Comparison of ENCODE assay signal across 33 cellular contexts in the genomic region with DNA sequence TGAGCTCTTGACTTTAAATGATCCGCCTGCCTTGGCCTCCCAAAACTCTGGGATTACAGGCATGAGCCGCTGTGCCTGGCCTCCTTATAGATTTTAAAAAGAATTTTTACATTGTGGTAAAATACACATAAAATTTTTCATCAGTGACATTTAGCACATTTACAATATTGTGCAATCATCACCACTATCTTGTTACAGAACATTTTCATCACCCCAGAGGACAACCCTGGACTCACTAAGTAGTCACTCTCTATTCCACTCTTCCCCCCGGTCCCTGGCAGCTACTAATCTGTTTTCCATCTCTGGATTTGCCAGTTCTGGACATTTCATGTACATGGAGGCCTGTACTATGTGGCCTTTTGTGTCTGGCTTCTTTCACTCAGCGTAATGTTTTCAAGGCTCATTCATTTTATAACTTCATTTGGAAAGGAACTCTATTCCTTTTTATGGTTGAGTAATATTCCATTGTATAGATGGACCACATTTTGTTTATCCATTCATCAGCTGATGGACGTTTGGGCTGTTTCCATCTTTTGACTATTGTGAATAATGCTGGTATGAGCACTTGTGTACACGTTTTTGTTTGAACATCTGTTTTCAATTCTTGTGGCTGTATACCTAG. TPM values are rescaled to one million over a fixed set of nuclear protein-coding genes. Genes with fewer than 3 reads are reported as not detected.
DNase-seq lines count a peak whose midpoint lies in the region; ATAC-seq, FAIRE-seq and TF ChIP-seq lines count a peak whose summit lies in the region.
"Had no signal": no experiment of that assay in that cellular context is flagged by ENCODE, and none has a peak within 500 bp of the region (broad histone marks: within the 10 kb centered on the region; RNA-seq: fewer than 3 reads in every experiment).

No MANE protein-coding gene starts in this region.

- H3K9ac ChIP-seq in HepG2 (ENCODE audit: insufficient read depth, low read depth, low read length) (no peak overlapping the region), adipocyte (ENCODE audit: low read length) (peak overlapping the region; percentile 43)

- 95% methylated on average over 6 of the region's 6 CpGs for WGBS in HepG2 (ENCODE audit: low lambda C conversion rate)
- 74% methylated on average over 6 of the region's 6 CpGs for WGBS in right lobe of liver (ENCODE audit: insufficient coverage, low coverage, low lambda C conversion rate, missing lambda C conversion rate)

- no TSS peak for BruUV-seq in HepG2 (replicated peaks; lab: Mats Ljungman, UMichigan)

- no peaks in the 10 kb centered on the region for H3K9me3 ChIP-seq in HepG2 (ENCODE audit: low read length)
- H3K9me3 ChIP-seq in right lobe of liver: no peaks in the 10 kb centered on the region
- H3K9me3 ChIP-seq in adipocyte (ENCODE audit: control insufficient read depth, low read length): no peaks in the 10 kb centered on the region
- H3K9me3 ChIP-seq: BE2C, colonic mucosa, tibial artery had no signal

- DNase-seq in HepG2 (ENCODE audit: low spot score): no peak
- no peak for DNase-seq in right lobe of liver
- DNase-seq in adipocyte (ENCODE audit: low read depth): peak; percentile 86
- peak; percentile 86 for DNase-seq in fibroblast of villous mesenchyme (ENCODE audit: low read depth)
- no peak for DNase-seq in germinal center (ENCODE audit: low spot score)
- no peak for DNase-seq in activated effector memory CD4-positive, alpha-beta T cell treated with Interleukin-2 at 50 U/mL for 16 hours
- DNase-seq in GM20000 (ENCODE audit: low spot score): no peak
- no peak for DNase-seq in NCI-H2171 (lab: John Stamatoyannopoulos, UW)
- DNase-seq: activated CD4-positive, alpha-beta T cell treated with anti-CD3 and anti-CD28 coated beads, Interleukin-2, amount 10 ng/mL, durations not matched to agents 7 days and 5 days; activated CD8-positive, alpha-beta memory T cell treated with anti-CD3 and anti-CD28 coated beads, Interleukin-2, amount 10 ng/mL, durations not matched to agents 7 days and 5 days; activated naive CD4-positive, alpha-beta T cell treated with Interleukin-2 at 50 U/mL for 16 hours; activated T-cell treated with anti-CD3 and anti-CD28 coated beads, Interleukin-2, amount 50 U/mL, for 72 hours; amniotic stem cell; BE2C; colonic mucosa; effector CD8-positive, alpha-beta T cell; KBM-7; midbrain; naive thymus-derived CD4-positive, alpha-beta T cell; NCI-H1048; NCI-H1694; NCI-H510A; occipital lobe; stimulated activated CD4-positive, alpha-beta T cell treated with anti-CD3 and anti-CD28 coated beads, Interleukin-1b, Interleukin-23, amount 100 ng/mL, for 48 hours; stimulated activated CD8-positive, alpha-beta memory T cell treated with anti-CD3 and anti-CD28 coated beads, Interleukin-4, amount 100 ng/mL, for 48 hours; stimulated activated naive CD8-positive, alpha-beta T cell treated with anti-CD3 and anti-CD28 coated beads, Interleukin-15, amount 100 ng/mL, for 72 hours; tibial artery; WERI-Rb-1 had no signal

- no peak overlapping the region for H2AFZ ChIP-seq in HepG2 (ENCODE audit: low read length)

- no peak overlapping the region for H3K27ac ChIP-seq in HepG2 (ENCODE audit: extremely low read length, insufficient read depth, low read length)
- no peak overlapping the region for H3K27ac ChIP-seq in right lobe of liver
- H3K27ac ChIP-seq: colonic mucosa, tibial artery, WERI-Rb-1 had no signal

- CTCF ChIA-PET in HepG2 (lab: Yijun Ruan, JAX; ENCODE audit: low intra/inter-chr PET ratio, low total read pairs): no interaction called here

- no peak overlapping the region for H3K4me2 ChIP-seq in HepG2 (ENCODE audit: low read depth, low read length)
- H3K4me2 ChIP-seq: smooth muscle cell had no signal

- FAIRE-seq in HepG2 (lab: Jason Lieb, UNC): no peak
- FAIRE-seq: A204.1, bronchial epithelial cell, H54, keratinocyte had no signal

- in situ Hi-C loops in HepG2 (cut with HindIII; ENCODE audit: extremely low pct_ligation_motif_present, low pct_unique_long_range_greater_than_20kb): no loop called here

- TF ChIP-seq EP300 in HepG2 (IDR thresholded peaks at IDR 0.05; ENCODE audit: low read depth in 2 of 2, low read length in 2 of 2) (no peak), HepG2 (CRISPR knock-in tag; IDR thresholded peaks at IDR 0.05; ENCODE audit: borderline replicate concordance) (no peak)

- H3K27me3 ChIP-seq in HepG2 (ENCODE audit: control insufficient read depth in 1 of 2, insufficient read depth in 2 of 2, low read length in 2 of 2): no peaks in the 10 kb centered on the region
- no peaks in the 10 kb centered on the region for H3K27me3 ChIP-seq in right lobe of liver
- no peaks in the 10 kb centered on the region for H3K27me3 ChIP-seq in adipocyte (replicated peaks; ENCODE audit: control insufficient read depth, insufficient read depth, low read length)
- H3K27me3 ChIP-seq: BE2C, colonic mucosa, tibial artery had no signal

- H3K36me3 ChIP-seq in HepG2 (replicated peaks in 1 of 2; ENCODE audit: control insufficient read depth in 1 of 2, insufficient read depth in 2 of 2, low read length in 2 of 2) (peaks cover 6 to 7% of the 10 kb centered on the region in 2 experiments; a peak in 2 of 5 replicates), right lobe of liver (no peaks in the 10 kb centered on the region), adipocyte (ENCODE audit: control insufficient read depth, insufficient read depth, low read length, severe bottlenecking) (peaks cover 4% of the 10 kb centered on the region)
- H3K36me3 ChIP-seq: colonic mucosa had no signal

- H3K4me3 ChIP-seq in HepG2 (replicated peaks in 1 of 3; ENCODE audit: insufficient read depth in 1 of 3, low read depth in 2 of 3, low read length in 3 of 3) (no peak overlapping the region), right lobe of liver (no peak overlapping the region), adipocyte (ENCODE audit: low read length) (no peak overlapping the region), fibroblast of villous mesenchyme (ENCODE audit: low read depth, low read length) (no peak overlapping the region)
- H3K4me3 ChIP-seq: colonic mucosa, smooth muscle cell, tibial artery had no signal

- intact Hi-C loops in HepG2 (cut with micrococcal nuclease; ENCODE audit: unreplicated experiment) (no loop called here), right lobe of liver (cut with DNase I) (no loop called here)

- no peak for TF ChIP-seq RAD21 in HepG2 (CRISPR knock-in tag; IDR thresholded peaks at IDR 0.05)

- H3K4me1 ChIP-seq in HepG2 (ENCODE audit: insufficient read depth, low read length): no peaks in the 10 kb centered on the region
- no peaks in the 10 kb centered on the region for H3K4me1 ChIP-seq in right lobe of liver
- peaks cover 36% of the 10 kb centered on the region for H3K4me1 ChIP-seq in adipocyte (ENCODE audit: control insufficient read depth, insufficient read depth, low read length)
- H3K4me1 ChIP-seq: BE2C, colonic mucosa, tibial artery had no signal

- TF ChIP-seq CTCF in HepG2 (CRISPR knock-in tag; IDR thresholded peaks at IDR 0.05) (no peak), right lobe of liver (IDR thresholded peaks at IDR 0.05) (no peak), fibroblast of villous mesenchyme (IDR thresholded peaks at IDR 0.05; ENCODE audit: insufficient read depth, low read depth, low read length) (no peak), GM20000 (IDR thresholded peaks at IDR 0.05; ENCODE audit: extremely low read depth, missing control alignments) (no peak)

- ATAC-seq in HepG2: no peak
- no peak for ATAC-seq in right lobe of liver
- ATAC-seq: activated CD8-positive, alpha-beta memory T cell treated with anti-CD3 and anti-CD28 coated beads, Interleukin-2, amount 10 ng/mL, durations not matched to agents 7 days and 5 days; activated T-cell treated with anti-CD3 and anti-CD28 coated beads, Interleukin-2, amount 50 U/mL, for 72 hours; naive thymus-derived CD4-positive, alpha-beta T cell; stimulated activated naive CD8-positive, alpha-beta T cell treated with anti-CD3 and anti-CD28 coated beads, Interleukin-15, amount 100 ng/mL, for 72 hours had no signal

- TF ChIP-seq POLR2A in HepG2 (IDR thresholded peaks at IDR 0.05; ENCODE audit: insufficient read depth in 1 of 2, low read depth in 2 of 2, low read length in 2 of 2) (no peak), right lobe of liver (IDR thresholded peaks at IDR 0.05) (no peak)

- no peaks in the 10 kb centered on the region for H3K79me2 ChIP-seq in HepG2 (ENCODE audit: insufficient read depth, low read length)

- POLR2A ChIA-PET in HepG2 (lab: Yijun Ruan, JAX): no interaction called here

- H4K20me1 ChIP-seq in HepG2 (ENCODE audit: insufficient read depth, low read length): no peaks in the 10 kb centered on the region

RNA-seq across cellular contexts. Expression of gene MEGF8, which starts 19.9 kb away (rescaled TPM):
- total RNA-seq in HepG2 (2016; rRNA removed; fragmentation: Illumina TruSeq; extraction: Trizol) (3.9 and 8.8 TPM in 2 replicates), right lobe of liver (10 to 100 TPM in 1 of 6 experiments, 1 to 10 TPM in 5; 5.5 to 11.0 (median 8.7) TPM), fibroblast of villous mesenchyme (21.2 and 22.2 TPM in 2 replicates)
- total RNA-seq in HepG2 (2016; cell fraction: cytosol; rRNA removed; fragmentation: Illumina TruSeq; extraction: Trizol; ENCODE audit: low read depth): 0.79 and 1.2 TPM in 2 replicates
- total RNA-seq in HepG2 (2016; cell fraction: insoluble cytoplasmic fraction; rRNA removed; fragmentation: Illumina TruSeq; extraction: Trizol): 3.1 and 9.6 TPM in 2 replicates
- total RNA-seq in HepG2 (2016; cell fraction: membrane; rRNA removed; fragmentation: Illumina TruSeq; extraction: Trizol): 1.9 and 2.7 TPM in 2 replicates
- 9.4 and 10.4 TPM in 2 replicates for total RNA-seq in HepG2 (2016; cell fraction: nucleus; rRNA removed; fragmentation: Illumina TruSeq; extraction: Trizol)
- polyA plus RNA-seq in HepG2 (2011; rRNA removed): 4.0 and 6.2 TPM in 2 replicates
- polyA plus RNA-seq in HepG2 (2011; cell fraction: cytosol; rRNA removed): 4.4 and 7.8 TPM in 2 replicates
- polyA plus RNA-seq in HepG2 (2011; cell fraction: nucleus; rRNA removed): 16.2 and 21.3 TPM in 2 replicates
- polyA plus RNA-seq in HepG2 (2012): 10.2 and 12.4 TPM in 2 replicates
- polyA plus RNA-seq in HepG2 (2016; cell fraction: cytosol; fragmentation: Illumina TruSeq; extraction: Trizol; ENCODE audit: low read depth): 0.61 and 0.62 TPM in 2 replicates
- 4.1 and 4.7 TPM in 2 replicates for polyA plus RNA-seq in HepG2 (2016; cell fraction: insoluble cytoplasmic fraction; fragmentation: Illumina TruSeq; extraction: Trizol; ENCODE audit: low read depth)
- polyA plus RNA-seq in HepG2 (2016; cell fraction: membrane; fragmentation: Illumina TruSeq; extraction: Trizol; ENCODE audit: low read depth): 1.0 and 1.2 TPM in 2 replicates
- 15.0 and 18.4 TPM in 2 replicates for polyA plus RNA-seq in HepG2 (2016; cell fraction: nucleus; fragmentation: Illumina TruSeq; extraction: Trizol; ENCODE audit: insufficient read depth, low read depth)
- polyA minus RNA-seq in HepG2 (2011; rRNA and poly(A)+ RNA removed; ENCODE audit: low replicate concordance): 0.96 and 23.0 TPM in 2 replicates
- 11.7 and 11.8 TPM in 2 replicates for polyA minus RNA-seq in HepG2 (2011; cell fraction: cytosol; rRNA and poly(A)+ RNA removed)
- polyA minus RNA-seq in HepG2 (2011; cell fraction: nucleus; rRNA and poly(A)+ RNA removed): 11.7 and 11.8 TPM in 2 replicates

RNA-seq across cellular contexts. Expression of gene TMEM145, which starts 32.2 kb away (rescaled TPM):
- 0.07 TPM in 1 of 2 replicates, not detected in the other for total RNA-seq in HepG2 (2016; rRNA removed; fragmentation: Illumina TruSeq; extraction: Trizol)
- not detected in 2 replicates for total RNA-seq in HepG2 (2016; cell fraction: cytosol; rRNA removed; fragmentation: Illumina TruSeq; extraction: Trizol; ENCODE audit: low read depth)
- 0.13 and 0.15 TPM in 2 replicates for total RNA-seq in HepG2 (2016; cell fraction: insoluble cytoplasmic fraction; rRNA removed; fragmentation: Illumina TruSeq; extraction: Trizol)
- total RNA-seq in HepG2 (2016; cell fraction: membrane; rRNA removed; fragmentation: Illumina TruSeq; extraction: Trizol): not detected in 2 replicates
- total RNA-seq in HepG2 (2016; cell fraction: nucleus; rRNA removed; fragmentation: Illumina TruSeq; extraction: Trizol): 0.88 and 1.9 TPM in 2 replicates
- 5.1 and 5.5 TPM in 2 replicates for polyA plus RNA-seq in HepG2 (2011; rRNA removed)
- polyA plus RNA-seq in HepG2 (2011; cell fraction: cytosol; rRNA removed): 2.0 and 2.3 TPM in 2 replicates
- 39.2 and 50.9 TPM in 2 replicates for polyA plus RNA-seq in HepG2 (2011; cell fraction: nucleus; rRNA removed)
- 2.9 and 6.2 TPM in 2 replicates for polyA plus RNA-seq in HepG2 (2012)
- polyA plus RNA-seq in HepG2 (2016; cell fraction: cytosol; fragmentation: Illumina TruSeq; extraction: Trizol; ENCODE audit: low read depth): 0.26 TPM in 1 of 2 replicates, not detected in the other
- polyA plus RNA-seq in HepG2 (2016; cell fraction: insoluble cytoplasmic fraction; fragmentation: Illumina TruSeq; extraction: Trizol; ENCODE audit: low read depth): 0.57 and 0.73 TPM in 2 replicates
- 0.17 and 0.27 TPM in 2 replicates for polyA plus RNA-seq in HepG2 (2016; cell fraction: membrane; fragmentation: Illumina TruSeq; extraction: Trizol; ENCODE audit: low read depth)
- polyA plus RNA-seq in HepG2 (2016; cell fraction: nucleus; fragmentation: Illumina TruSeq; extraction: Trizol; ENCODE audit: insufficient read depth, low read depth): 1.7 and 2.8 TPM in 2 replicates
- polyA minus RNA-seq in HepG2 (2011; rRNA and poly(A)+ RNA removed; ENCODE audit: low replicate concordance): 0.44 and 14.7 TPM in 2 replicates
- 1.3 and 4.2 TPM in 2 replicates for polyA minus RNA-seq in HepG2 (2011; cell fraction: cytosol; rRNA and poly(A)+ RNA removed)
- 16.7 and 20.3 TPM in 2 replicates for polyA minus RNA-seq in HepG2 (2011; cell fraction: nucleus; rRNA and poly(A)+ RNA removed)
- under 1 TPM in 3 of 6 experiments, not detected in 3; 0.10 to 0.16 (median 0.12) TPM for total RNA-seq in right lobe of liver
- total RNA-seq in fibroblast of villous mesenchyme: not detected in 2 replicates
- total RNA-seq: activated CD4-positive, alpha-beta T cell treated with anti-CD3 and anti-CD28 coated beads, Interleukin-2, amount 10 ng/mL, durations not matched to agents 7 days and 5 days; naive thymus-derived CD4-positive, alpha-beta T cell; smooth muscle cell had no signal
- polyA plus RNA-seq: keratinocyte; naive thymus-derived CD4-positive, alpha-beta T cell had no signal

RNA-seq across cellular contexts. Expression of gene PAFAH1B3, which starts 42.9 kb away (rescaled TPM):
- total RNA-seq in HepG2 (2016; rRNA removed; fragmentation: Illumina TruSeq; extraction: Trizol) (58.0 and 58.6 TPM in 2 replicates), right lobe of liver (10 to 100 TPM in 1 of 6 experiments, 1 to 10 TPM in 5; 1.6 to 10.6 (median 5.0) TPM), fibroblast of villous mesenchyme (28.5 and 48.0 TPM in 2 replicates)
- total RNA-seq in HepG2 (2016; cell fraction: cytosol; rRNA removed; fragmentation: Illumina TruSeq; extraction: Trizol; ENCODE audit: low read depth): 50.5 and 73.0 TPM in 2 replicates
- 61.4 and 62.4 TPM in 2 replicates for total RNA-seq in HepG2 (2016; cell fraction: insoluble cytoplasmic fraction; rRNA removed; fragmentation: Illumina TruSeq; extraction: Trizol)
- total RNA-seq in HepG2 (2016; cell fraction: membrane; rRNA removed; fragmentation: Illumina TruSeq; extraction: Trizol): 53.6 and 73.9 TPM in 2 replicates
- 23.8 and 27.3 TPM in 2 replicates for total RNA-seq in HepG2 (2016; cell fraction: nucleus; rRNA removed; fragmentation: Illumina TruSeq; extraction: Trizol)
- 27.4 and 31.2 TPM in 2 replicates for polyA plus RNA-seq in HepG2 (2011; rRNA removed)
- polyA plus RNA-seq in HepG2 (2011; cell fraction: cytosol; rRNA removed): 38.9 and 49.7 TPM in 2 replicates
- 31.1 and 32.3 TPM in 2 replicates for polyA plus RNA-seq in HepG2 (2011; cell fraction: nucleus; rRNA removed)
- 21.3 and 29.1 TPM in 2 replicates for polyA plus RNA-seq in HepG2 (2012)
- polyA plus RNA-seq in HepG2 (2016; cell fraction: cytosol; fragmentation: Illumina TruSeq; extraction: Trizol; ENCODE audit: low read depth): 59.5 and 77.2 TPM in 2 replicates
- polyA plus RNA-seq in HepG2 (2016; cell fraction: insoluble cytoplasmic fraction; fragmentation: Illumina TruSeq; extraction: Trizol; ENCODE audit: low read depth): 57.4 and 72.9 TPM in 2 replicates
- 53.3 and 66.7 TPM in 2 replicates for polyA plus RNA-seq in HepG2 (2016; cell fraction: membrane; fragmentation: Illumina TruSeq; extraction: Trizol; ENCODE audit: low read depth)
- 41.3 and 41.9 TPM in 2 replicates for polyA plus RNA-seq in HepG2 (2016; cell fraction: nucleus; fragmentation: Illumina TruSeq; extraction: Trizol; ENCODE audit: insufficient read depth, low read depth)
- 27.9 and 60.4 TPM in 2 replicates for polyA minus RNA-seq in HepG2 (2011; rRNA and poly(A)+ RNA removed; ENCODE audit: low replicate concordance)
- polyA minus RNA-seq in HepG2 (2011; cell fraction: cytosol; rRNA and poly(A)+ RNA removed): 16.4 and 20.1 TPM in 2 replicates
- 7.9 and 8.8 TPM in 2 replicates for polyA minus RNA-seq in HepG2 (2011; cell fraction: nucleus; rRNA and poly(A)+ RNA removed)

RNA-seq across cellular contexts. Expression of gene PRR19, which starts 43.4 kb away (rescaled TPM):
- total RNA-seq in HepG2 (2016; rRNA removed; fragmentation: Illumina TruSeq; extraction: Trizol): 0.33 and 0.38 TPM in 2 replicates
- not detected in 2 replicates for total RNA-seq in HepG2 (2016; cell fraction: cytosol; rRNA removed; fragmentation: Illumina TruSeq; extraction: Trizol; ENCODE audit: low read depth)
- total RNA-seq in HepG2 (2016; cell fraction: insoluble cytoplasmic fraction; rRNA removed; fragmentation: Illumina TruSeq; extraction: Trizol): 0.28 and 0.43 TPM in 2 replicates
- 0.14 and 0.43 TPM in 2 replicates for total RNA-seq in HepG2 (2016; cell fraction: membrane; rRNA removed; fragmentation: Illumina TruSeq; extraction: Trizol)
- total RNA-seq in HepG2 (2016; cell fraction: nucleus; rRNA removed; fragmentation: Illumina TruSeq; extraction: Trizol): 0.50 TPM in 1 of 2 replicates, not detected in the other
- 0.21 and 0.26 TPM in 2 replicates for polyA plus RNA-seq in HepG2 (2011; rRNA removed)
- 0.23 and 0.34 TPM in 2 replicates for polyA plus RNA-seq in HepG2 (2011; cell fraction: cytosol; rRNA removed)
- 0.43 and 0.80 TPM in 2 replicates for polyA plus RNA-seq in HepG2 (2011; cell fraction: nucleus; rRNA removed)
- 0.51 TPM in 1 of 2 replicates, not detected in the other for polyA plus RNA-seq in HepG2 (2012)
- polyA plus RNA-seq in HepG2 (2016; cell fraction: cytosol; fragmentation: Illumina TruSeq; extraction: Trizol; ENCODE audit: low read depth): 0.21 and 0.22 TPM in 2 replicates
- polyA plus RNA-seq in HepG2 (2016; cell fraction: insoluble cytoplasmic fraction; fragmentation: Illumina TruSeq; extraction: Trizol; ENCODE audit: low read depth): 0.69 and 0.88 TPM in 2 replicates
- polyA plus RNA-seq in HepG2 (2016; cell fraction: membrane; fragmentation: Illumina TruSeq; extraction: Trizol; ENCODE audit: low read depth): 0.19 and 0.38 TPM in 2 replicates
- polyA plus RNA-seq in HepG2 (2016; cell fraction: nucleus; fragmentation: Illumina TruSeq; extraction: Trizol; ENCODE audit: insufficient read depth, low read depth): 0.57 and 1.5 TPM in 2 replicates
- polyA minus RNA-seq in HepG2 (2011; rRNA and poly(A)+ RNA removed; ENCODE audit: low replicate concordance): 0.94 and 1.4 TPM in 2 replicates
- 0.88 TPM in 1 of 2 replicates, not detected in the other for polyA minus RNA-seq in HepG2 (2011; cell fraction: cytosol; rRNA and poly(A)+ RNA removed)
- 0.25 TPM in 1 of 2 replicates, not detected in the other for polyA minus RNA-seq in HepG2 (2011; cell fraction: nucleus; rRNA and poly(A)+ RNA removed)
- total RNA-seq in right lobe of liver: under 1 TPM; 0.18 to 0.74 (median 0.21) TPM
- total RNA-seq in fibroblast of villous mesenchyme: 0.64 and 0.86 TPM in 2 replicates
- total RNA-seq: bronchial epithelial cell had no signal

RNA-seq across cellular contexts. Expression of gene CNFN, which starts 44.8 kb away (rescaled TPM):
- 0.35 TPM in 1 of 2 replicates, not detected in the other for total RNA-seq in HepG2 (2016; rRNA removed; fragmentation: Illumina TruSeq; extraction: Trizol)
- not detected in 2 replicates for total RNA-seq in HepG2 (2016; cell fraction: cytosol; rRNA removed; fragmentation: Illumina TruSeq; extraction: Trizol; ENCODE audit: low read depth)
- total RNA-seq in HepG2 (2016; cell fraction: insoluble cytoplasmic fraction; rRNA removed; fragmentation: Illumina TruSeq; extraction: Trizol): not detected in 2 replicates
- total RNA-seq in HepG2 (2016; cell fraction: membrane; rRNA removed; fragmentation: Illumina TruSeq; extraction: Trizol): not detected in 2 replicates
- total RNA-seq in HepG2 (2016; cell fraction: nucleus; rRNA removed; fragmentation: Illumina TruSeq; extraction: Trizol): not detected in 2 replicates
- 1.0 and 1.1 TPM in 2 replicates for polyA plus RNA-seq in HepG2 (2011; rRNA removed)
- 0.68 and 1.7 TPM in 2 replicates for polyA plus RNA-seq in HepG2 (2011; cell fraction: cytosol; rRNA removed)
- 0.84 and 1.9 TPM in 2 replicates for polyA plus RNA-seq in HepG2 (2011; cell fraction: nucleus; rRNA removed)
- polyA plus RNA-seq in HepG2 (2012): 1.2 and 1.7 TPM in 2 replicates
- 0.83 and 1.2 TPM in 2 replicates for polyA plus RNA-seq in HepG2 (2016; cell fraction: cytosol; fragmentation: Illumina TruSeq; extraction: Trizol; ENCODE audit: low read depth)
- polyA plus RNA-seq in HepG2 (2016; cell fraction: insoluble cytoplasmic fraction; fragmentation: Illumina TruSeq; extraction: Trizol; ENCODE audit: low read depth): 0.75 TPM in 1 of 2 replicates, not detected in the other
- 1.1 and 1.3 TPM in 2 replicates for polyA plus RNA-seq in HepG2 (2016; cell fraction: membrane; fragmentation: Illumina TruSeq; extraction: Trizol; ENCODE audit: low read depth)
- not detected in 2 replicates for polyA plus RNA-seq in HepG2 (2016; cell fraction: nucleus; fragmentation: Illumina TruSeq; extraction: Trizol; ENCODE audit: insufficient read depth, low read depth)
- 1.3 TPM in 1 of 2 replicates, not detected in the other for polyA minus RNA-seq in HepG2 (2011; rRNA and poly(A)+ RNA removed; ENCODE audit: low replicate concordance)
- not detected in 2 replicates for polyA minus RNA-seq in HepG2 (2011; cell fraction: cytosol; rRNA and poly(A)+ RNA removed)
- polyA minus RNA-seq in HepG2 (2011; cell fraction: nucleus; rRNA and poly(A)+ RNA removed): not detected in 2 replicates
- total RNA-seq in right lobe of liver: not detected
- 0.32 TPM in 1 of 2 replicates, not detected in the other for total RNA-seq in fibroblast of villous mesenchyme
- total RNA-seq: activated CD4-positive, alpha-beta T cell treated with anti-CD3 and anti-CD28 coated beads, Interleukin-2, amount 10 ng/mL, durations not matched to agents 7 days and 5 days; activated CD8-positive, alpha-beta memory T cell treated with anti-CD3 and anti-CD28 coated beads, Interleukin-2, amount 10 ng/mL, durations not matched to agents 7 days and 5 days; bronchial epithelial cell; occipital lobe had no signal

Comparison
In these comparisons a context has a peak if more than half of its experiments do, and no peak if none do; other contexts are left out.
1. DNase-seq: peak in adipocyte (single experiment) and fibroblast of villous mesenchyme (single experiment); none in HepG2 (single experiment), right lobe of liver (0 of 3), germinal center (single experiment), activated effector memory CD4-positive, alpha-beta T cell treated with Interleukin-2 at 50 U/mL for 16 hours (single experiment), GM20000 (single experiment) and NCI-H2171 (single experiment).